Comparison of ENCODE assay signal across 22 cellular contexts in the genomic region with DNA sequence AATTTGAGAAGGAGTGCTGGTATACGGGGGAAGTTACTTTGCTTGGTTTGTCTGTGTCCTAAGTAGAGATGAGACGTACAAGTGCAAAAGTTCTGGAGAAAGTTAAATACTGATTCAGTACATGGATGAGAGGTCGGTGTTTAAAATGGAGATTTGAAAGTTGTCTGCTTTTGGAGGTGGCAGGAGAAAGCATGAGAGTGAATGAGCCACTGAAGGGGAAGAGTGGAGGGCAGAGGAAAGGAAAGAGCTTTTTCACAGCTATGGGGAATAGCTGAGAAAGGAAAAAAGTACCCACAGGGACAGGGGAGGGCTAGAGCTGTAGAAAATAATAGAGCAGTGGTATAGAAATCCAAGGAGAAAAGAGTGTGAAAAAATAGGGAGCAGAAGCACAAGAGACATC. TPM values are rescaled to one million over a fixed set of nuclear protein-coding genes. Genes with fewer than 3 reads are reported as not detected.
DNase-seq lines count a peak whose midpoint lies in the region; ATAC-seq and TF ChIP-seq lines count a peak whose summit lies in the region.
"Had no signal": no experiment of that assay in that cellular context is flagged by ENCODE, and none has a peak within 500 bp of the region (broad histone marks: within the 10 kb centered on the region; RNA-seq: fewer than 3 reads in every experiment).

No MANE protein-coding gene starts in this region.

- H3K9me3 ChIP-seq in HCT116 (ENCODE audit: control insufficient read depth in 1 of 2, insufficient read depth in 1 of 2, low read depth in 1 of 2, low read length in 2 of 2): no peaks in the 10 kb centered on the region
- H3K9me3 ChIP-seq in endodermal cell (ENCODE audit: control insufficient read depth, low read length): no peaks in the 10 kb centered on the region
- no peaks in the 10 kb centered on the region for H3K9me3 ChIP-seq in trophoblast cell (ENCODE audit: insufficient read depth, low read depth, low read length)
- H3K9me3 ChIP-seq in OCI-LY7 (ENCODE audit: low read length): no peaks in the 10 kb centered on the region
- H3K9me3 ChIP-seq: A549; BE2C; BLaER1 treated with 17β-estradiol and CSF1 and Interleukin-3, amounts not matched to agents 10 nM and 100 nM had no signal

- H3K27ac ChIP-seq in 22Rv1: peak overlapping the region; percentile 38; the same call in 1 of the 2 replicates
- H3K27ac ChIP-seq in HCT116 (ENCODE audit: low read depth, low read length): no peak overlapping the region
- no peak overlapping the region for H3K27ac ChIP-seq in endodermal cell (ENCODE audit: low read depth, low read length)
- H3K27ac ChIP-seq in trophoblast cell (ENCODE audit: low read depth, low read length): no peak overlapping the region
- no peak overlapping the region for H3K27ac ChIP-seq in OCI-LY7 (ENCODE audit: low read depth, low read length, poor library complexity, severe bottlenecking)
- H3K27ac ChIP-seq: A549; BLaER1 treated with 17β-estradiol and CSF1 and Interleukin-3, amounts not matched to agents 10 nM and 100 nM; GM23248 had no signal

- no peak overlapping the region for H2BK120ac ChIP-seq in trophoblast cell (ENCODE audit: insufficient read depth, low read length, poor library complexity)

- TF ChIP-seq POLR2A in HCT116 (IDR thresholded peaks at IDR 0.05; ENCODE audit: borderline replicate concordance, extremely low read depth, insufficient read depth, insufficient read length): no peak

- H3K4me2 ChIP-seq in HCT116 (ENCODE audit: low read length): peak overlapping the region; percentile 29; the same call in 1 of the 2 replicates
- no peak overlapping the region for H3K4me2 ChIP-seq in trophoblast cell (ENCODE audit: low read length)
- H3K4me2 ChIP-seq in OCI-LY7 (ENCODE audit: low read length): no peak overlapping the region
- H3K4me2 ChIP-seq: A549; BLaER1 treated with 17β-estradiol and CSF1 and Interleukin-3, amounts not matched to agents 10 nM and 100 nM had no signal

- POLR2A ChIA-PET in HCT116 (lab: Charles Lee) (interaction anchor here (1.5 to 2.4 kb wide), 2 partner anchors 16 to 49 kb away, joined by 3 to 10 read pairs; no protein-coding TSS in a partner anchor), OCI-LY7 (lab: Charles Lee) (no interaction called here)

- CTCF ChIA-PET in HCT116 (lab: Charles Lee): interaction anchor here (1.1 kb wide), 1 partner anchor 9 kb away, joined by 4 read pairs; no protein-coding TSS in a partner anchor
- CTCF ChIA-PET in OCI-LY7 (lab: Charles Lee; ENCODE audit: unreplicated experiment): no interaction called here

- BruUV-seq in HCT116 (replicated peaks; lab: Mats Ljungman, UMichigan): no TSS peak
- BruUV-seq in OCI-LY7 (replicated peaks; lab: Mats Ljungman, UMichigan): no TSS peak

- H3K4ac ChIP-seq in trophoblast cell (ENCODE audit: low read depth, low read length): no peak overlapping the region

- TF ChIP-seq RAD21 in HCT116 (IDR thresholded peaks at IDR 0.05; ENCODE audit: low read depth): no peak

- H4K91ac ChIP-seq in trophoblast cell (ENCODE audit: low read depth, low read length): no peak overlapping the region

- H3K9ac ChIP-seq in HCT116 (ENCODE audit: low read length): no peak overlapping the region
- peak overlapping the region; percentile 71 for H3K9ac ChIP-seq in endodermal cell (ENCODE audit: extremely low read depth, low read length, poor library complexity, severe bottlenecking)
- no peak overlapping the region for H3K9ac ChIP-seq in trophoblast cell (ENCODE audit: low read length)
- H3K9ac ChIP-seq: BLaER1 treated with 17β-estradiol and CSF1 and Interleukin-3, amounts not matched to agents 10 nM and 100 nM; GM23248 had no signal

- peaks cover 31% of the 10 kb centered on the region for H3K4me1 Mint-ChIP-seq in endodermal cell
- peaks cover 5 to 14% of the 10 kb centered on the region in 2 donors for H3K4me1 Mint-ChIP-seq in stimulated activated naive B cell treated with anti-CD40 and anti-IgM and Interleukin-4, amounts not matched to agents 10 μg/mL and 1 μg/mL and 100 μg/mL, for 72 hours
- H3K4me1 Mint-ChIP-seq in activated naive CD8-positive, alpha-beta T cell treated with anti-CD3 and anti-CD28 coated beads for 36 hours: peaks cover 7% of the 10 kb centered on the region
- H3K4me1 Mint-ChIP-seq: CD14-positive monocyte; CD8-positive, alpha-beta memory T cell had no signal

- TF ChIP-seq CTCF in 22Rv1 (IDR thresholded peaks at IDR 0.05) (no peak), HCT116 (IDR thresholded peaks at IDR 0.05 in 2 of 3, conservative IDR thresholded peaks at IDR 0.05 in 1 of 3; ENCODE audit: borderline replicate concordance in 1 of 3, insufficient read depth in 1 of 3, low read depth in 2 of 3, low read length in 2 of 3) (no peak), endodermal cell (conservative IDR thresholded peaks at IDR 0.05) (no peak), OCI-LY7 (conservative IDR thresholded peaks at IDR 0.05; ENCODE audit: low read length) (no peak)

- DNase-seq in HCT116 (ENCODE audit: low read depth, low spot score) (no peak), endodermal cell (no peak), trophoblast cell (no peak), OCI-LY7 (ENCODE audit: low spot score) (no peak)
- no peak for DNase-seq in stimulated activated naive B cell treated with anti-CD40 and anti-IgM and Interleukin-4, amounts not matched to agents 10 μg/mL and 1 μg/mL and 100 μg/mL, for 72 hours
- DNase-seq in activated naive CD8-positive, alpha-beta T cell treated with anti-CD3 and anti-CD28 coated beads for 36 hours: no peak
- DNase-seq: 8988T; ACHN; AML-193; BE2C; CD4-positive, alpha-beta T cell; CD8-positive, alpha-beta memory T cell; DMS153; DND-41; GM23248; H7; HCEC 1CT; HFFc6 had no signal

- no peak overlapping the region for H3K18ac ChIP-seq in trophoblast cell (ENCODE audit: low read length)

- no peaks in the 10 kb centered on the region for H3K79me2 ChIP-seq in HCT116 (ENCODE audit: insufficient read depth, low read length)
- no peaks in the 10 kb centered on the region for H3K79me2 ChIP-seq in trophoblast cell (ENCODE audit: control insufficient read depth, insufficient read depth, low read length, poor library complexity)
- H3K79me2 ChIP-seq in OCI-LY7 (ENCODE audit: insufficient read depth, low read depth, low read length): no peaks in the 10 kb centered on the region

- no peak overlapping the region for H2AFZ ChIP-seq in HCT116 (ENCODE audit: low read depth, low read length, poor library complexity, severe bottlenecking)
- no peak overlapping the region for H2AFZ ChIP-seq in trophoblast cell (ENCODE audit: insufficient read depth, low read length, poor library complexity)
- no peak overlapping the region for H2AFZ ChIP-seq in OCI-LY7 (ENCODE audit: low read length)
- H2AFZ ChIP-seq: GM23248 had no signal

- H2AK5ac ChIP-seq in trophoblast cell (ENCODE audit: low read length): no peak overlapping the region

- RAD21 ChIA-PET in HCT116 (lab: Charles Lee; ENCODE audit: low non-redundant PET in 1 of 2, low total read pairs in 2 of 2, uncharacterized antibody in 2 of 2, unreplicated experiment in 2 of 2): no interaction called here

- H3K9me3 Mint-ChIP-seq in endodermal cell: no peaks in the 10 kb centered on the region
- H3K9me3 Mint-ChIP-seq in stimulated activated naive B cell treated with anti-CD40 and anti-IgM and Interleukin-4, amounts not matched to agents 10 μg/mL and 1 μg/mL and 100 μg/mL, for 72 hours: no peaks in the 10 kb centered on the region
- H3K9me3 Mint-ChIP-seq in activated naive CD8-positive, alpha-beta T cell treated with anti-CD3 and anti-CD28 coated beads for 36 hours: no peaks in the 10 kb centered on the region
- H3K9me3 Mint-ChIP-seq: CD4-positive, alpha-beta T cell; CD8-positive, alpha-beta memory T cell; HFFc6 had no signal

- no peak overlapping the region for H2BK12ac ChIP-seq in trophoblast cell (ENCODE audit: low read length)

- intact Hi-C loops in HCT116 (cut with micrococcal nuclease): no loop called here
- intact Hi-C loops in OCI-LY7 (cut with micrococcal nuclease; ENCODE audit: unreplicated experiment): no loop called here

- H3K4me3 ChIP-seq in HCT116 (replicated peaks in 1 of 2; ENCODE audit: low read depth in 1 of 2, low read length in 2 of 2) (no peak overlapping the region), endodermal cell (ENCODE audit: low read length) (no peak overlapping the region), trophoblast cell (ENCODE audit: low read depth, low read length) (no peak overlapping the region), OCI-LY7 (ENCODE audit: low read depth, low read length, poor library complexity, severe bottlenecking) (no peak overlapping the region)
- H3K4me3 ChIP-seq: A549; BLaER1 treated with 17β-estradiol and CSF1 and Interleukin-3, amounts not matched to agents 10 nM and 100 nM; GM23248 had no signal

- no peaks in the 10 kb centered on the region for H3K36me3 Mint-ChIP-seq in endodermal cell (ENCODE audit: low read depth)
- H3K36me3 Mint-ChIP-seq in stimulated activated naive B cell treated with anti-CD40 and anti-IgM and Interleukin-4, amounts not matched to agents 10 μg/mL and 1 μg/mL and 100 μg/mL, for 72 hours: no peaks in the 10 kb centered on the region
- H3K36me3 Mint-ChIP-seq in activated naive CD8-positive, alpha-beta T cell treated with anti-CD3 and anti-CD28 coated beads for 36 hours: no peaks in the 10 kb centered on the region
- H3K36me3 Mint-ChIP-seq: CD14-positive monocyte; CD8-positive, alpha-beta memory T cell had no signal

- H3K9me2 ChIP-seq in HCT116 (ENCODE audit: insufficient read depth): no peaks in the 10 kb centered on the region
- H3K9me2 ChIP-seq in OCI-LY7 (ENCODE audit: insufficient read depth, low read length): no peaks in the 10 kb centered on the region

- no peak overlapping the region for H4K8ac ChIP-seq in trophoblast cell (ENCODE audit: low read depth, low read length)

- 88 to 94% methylated on average over 3 of the region's 3 CpGs for WGBS in endodermal cell (ENCODE audit: insufficient coverage in 1 of 2, insufficient read length in 1 of 2), 2 experiments
- 100% methylated on average over 1 of the region's 3 CpGs for WGBS in trophoblast cell (ENCODE audit: extremely low coverage, insufficient coverage, insufficient read length)

- H3K4me1 ChIP-seq in HCT116 (ENCODE audit: control insufficient read depth in 1 of 2, insufficient read depth in 2 of 2, low read length in 2 of 2) (peaks cover 27 to 33% of the 10 kb centered on the region in 2 experiments), endodermal cell (ENCODE audit: control insufficient read depth, insufficient read depth, low read length) (peaks cover 14% of the 10 kb centered on the region), trophoblast cell (ENCODE audit: control insufficient read depth in 1 of 2, insufficient read depth in 2 of 2, low read length in 2 of 2) (peaks cover 2 to 3% of the 10 kb centered on the region in 2 experiments), OCI-LY7 (ENCODE audit: insufficient read depth, low read length, poor library complexity, severe bottlenecking) (no peaks in the 10 kb centered on the region)
- H3K4me1 ChIP-seq: BE2C; BLaER1 treated with 17β-estradiol and CSF1 and Interleukin-3, amounts not matched to agents 10 nM and 100 nM had no signal

- H3K4me3 Mint-ChIP-seq in endodermal cell: no peak overlapping the region
- no peak overlapping the region for H3K4me3 Mint-ChIP-seq in stimulated activated naive B cell treated with anti-CD40 and anti-IgM and Interleukin-4, amounts not matched to agents 10 μg/mL and 1 μg/mL and 100 μg/mL, for 72 hours
- no peak overlapping the region for H3K4me3 Mint-ChIP-seq in activated naive CD8-positive, alpha-beta T cell treated with anti-CD3 and anti-CD28 coated beads for 36 hours
- H3K4me3 Mint-ChIP-seq: CD14-positive monocyte; CD4-positive, alpha-beta T cell; CD8-positive, alpha-beta memory T cell; HFFc6 had no signal

- no peak overlapping the region for H2BK5ac ChIP-seq in trophoblast cell (ENCODE audit: low read depth, low read length, poor library complexity)

- peak overlapping the region; percentile 96 for H3K27ac Mint-ChIP-seq in endodermal cell
- peak overlapping the region; percentile 0 for H3K27ac Mint-ChIP-seq in stimulated activated naive B cell treated with anti-CD40 and anti-IgM and Interleukin-4, amounts not matched to agents 10 μg/mL and 1 μg/mL and 100 μg/mL, for 72 hours
- no peak overlapping the region for H3K27ac Mint-ChIP-seq in activated naive CD8-positive, alpha-beta T cell treated with anti-CD3 and anti-CD28 coated beads for 36 hours
- H3K27ac Mint-ChIP-seq: CD14-positive monocyte; CD4-positive, alpha-beta T cell; HFFc6 had no signal

- ATAC-seq in HCT116: no peak
- ATAC-seq in stimulated activated naive B cell treated with anti-CD40 and anti-IgM and Interleukin-4, amounts not matched to agents 10 μg/mL and 1 μg/mL and 100 μg/mL, for 72 hours (replicated peaks): no peak
- ATAC-seq: A549 had no signal

- no peaks in the 10 kb centered on the region for H4K20me1 ChIP-seq in HCT116 (ENCODE audit: insufficient read depth)
- H4K20me1 ChIP-seq in OCI-LY7 (ENCODE audit: insufficient read depth, low read length): no peaks in the 10 kb centered on the region
- H4K20me1 ChIP-seq: BLaER1 treated with 17β-estradiol and CSF1 and Interleukin-3, amounts not matched to agents 10 nM and 100 nM had no signal

- no peaks in the 10 kb centered on the region for H3K27me3 Mint-ChIP-seq in endodermal cell (ENCODE audit: insufficient read depth)
- H3K27me3 Mint-ChIP-seq in stimulated activated naive B cell treated with anti-CD40 and anti-IgM and Interleukin-4, amounts not matched to agents 10 μg/mL and 1 μg/mL and 100 μg/mL, for 72 hours: peaks cover 0 to 5% of the 10 kb centered on the region in 2 donors
- H3K27me3 Mint-ChIP-seq in activated naive CD8-positive, alpha-beta T cell treated with anti-CD3 and anti-CD28 coated beads for 36 hours: peaks cover 6% of the 10 kb centered on the region
- H3K27me3 Mint-ChIP-seq: CD4-positive, alpha-beta T cell had no signal

- no peaks in the 10 kb centered on the region for H3K36me3 ChIP-seq in HCT116 (ENCODE audit: control insufficient read depth in 1 of 2, insufficient read depth in 2 of 2, low read length in 2 of 2)
- no peaks in the 10 kb centered on the region for H3K36me3 ChIP-seq in endodermal cell (ENCODE audit: control insufficient read depth, insufficient read depth, low read length)
- H3K36me3 ChIP-seq in trophoblast cell (ENCODE audit: control insufficient read depth in 1 of 2, insufficient read depth in 2 of 2, low read length in 2 of 2): no peaks in the 10 kb centered on the region
- no peaks in the 10 kb centered on the region for H3K36me3 ChIP-seq in OCI-LY7 (ENCODE audit: insufficient read depth, low read length)
- H3K36me3 ChIP-seq: BE2C; BLaER1 treated with 17β-estradiol and CSF1 and Interleukin-3, amounts not matched to agents 10 nM and 100 nM had no signal

- no peaks in the 10 kb centered on the region for H3K27me3 ChIP-seq in HCT116 (ENCODE audit: insufficient read depth, low read length)
- no peaks in the 10 kb centered on the region for H3K27me3 ChIP-seq in endodermal cell (ENCODE audit: control insufficient read depth, insufficient read depth, low read length, poor library complexity, severe bottlenecking)
- no peaks in the 10 kb centered on the region for H3K27me3 ChIP-seq in trophoblast cell (ENCODE audit: insufficient read depth, low read length)
- H3K27me3 ChIP-seq: BE2C; BLaER1 treated with 17β-estradiol and CSF1 and Interleukin-3, amounts not matched to agents 10 nM and 100 nM had no signal

- H3K14ac ChIP-seq in trophoblast cell (ENCODE audit: low read length): no peak overlapping the region

- H4K12ac ChIP-seq in trophoblast cell (ENCODE audit: low read depth, low read length): no peak overlapping the region

- no peaks in the 10 kb centered on the region for H3K79me1 ChIP-seq in trophoblast cell (ENCODE audit: low read length)

- no peak overlapping the region for H3K23ac ChIP-seq in trophoblast cell (ENCODE audit: low read length)

RNA-seq across cellular contexts. Expression of a gene that starts 18.1 kb away (rescaled TPM):
- total RNA-seq in HCT116 (2021; ENCODE audit: unreplicated experiment) (19.7 TPM), endodermal cell (10 to 100 TPM; 39.7 to 39.9 TPM), OCI-LY7 (2022) (5.5 TPM in 2 replicates)
- 15.5 and 16.8 TPM in 2 replicates for polyA plus RNA-seq in HCT116 (2012)
- polyA plus RNA-seq in endodermal cell (2013, experiment 1 of 2): 14.2 TPM
- 10.8 TPM for polyA plus RNA-seq in endodermal cell (2013, experiment 2 of 2)
- total RNA-seq in activated naive CD8-positive, alpha-beta T cell treated with anti-CD3 and anti-CD28 coated beads for 36 hours: 1 to 10 TPM; 1.3 to 2.0 TPM
- 22.2 and 24.0 TPM in 2 replicates for polyA plus RNA-seq in trophoblast cell (2013)
- 1.7 and 2.5 TPM in 2 replicates for total RNA-seq in OCI-LY7 (2014; rRNA removed; shearing (Covaris generic))
- total RNA-seq: GM23248 had no signal
- polyA plus RNA-seq: CD14-positive monocyte, GM23248 had no signal

RNA-seq across cellular contexts. Expression of a gene that starts 33.7 kb away (rescaled TPM):
- total RNA-seq in HCT116 (2021; ENCODE audit: unreplicated experiment) (80.6 TPM), endodermal cell (100 to 1,000 TPM; 138 to 165 TPM), OCI-LY7 (2022) (118 and 130 TPM in 2 replicates)
- 32.8 and 39.9 TPM in 2 replicates for polyA plus RNA-seq in HCT116 (2012)
- polyA plus RNA-seq in endodermal cell (2013, experiment 1 of 2): 81.3 TPM
- polyA plus RNA-seq in endodermal cell (2013, experiment 2 of 2): 75.7 TPM
- total RNA-seq in activated naive CD8-positive, alpha-beta T cell treated with anti-CD3 and anti-CD28 coated beads for 36 hours: 10 to 100 TPM; 52.1 to 63.1 TPM
- 40.5 and 43.4 TPM in 2 replicates for polyA plus RNA-seq in trophoblast cell (2013)
- 47.7 and 72.0 TPM in 2 replicates for total RNA-seq in OCI-LY7 (2014; rRNA removed; shearing (Covaris generic))

RNA-seq across cellular contexts. Expression of a gene that starts 47.1 kb away (rescaled TPM):
- total RNA-seq in HCT116 (2021; ENCODE audit: unreplicated experiment) (12.3 TPM), endodermal cell (10 to 100 TPM; 12.7 to 18.3 TPM), OCI-LY7 (2022) (0.13 TPM in 1 of 2 replicates, not detected in the other)
- polyA plus RNA-seq in HCT116 (2012): 12.9 and 13.8 TPM in 2 replicates
- 8.4 TPM for polyA plus RNA-seq in endodermal cell (2013, experiment 1 of 2)
- polyA plus RNA-seq in endodermal cell (2013, experiment 2 of 2): 7.3 TPM
- total RNA-seq in activated naive CD8-positive, alpha-beta T cell treated with anti-CD3 and anti-CD28 coated beads for 36 hours: 1 to 10 TPM; 2.3 to 2.9 TPM
- 45.0 and 47.3 TPM in 2 replicates for polyA plus RNA-seq in trophoblast cell (2013)
- total RNA-seq in OCI-LY7 (2014; rRNA removed; shearing (Covaris generic)): 0.06 TPM in 1 of 2 replicates, not detected in the other
